In genomic region chr1:76501136-76501535, GRCh38 we compare ENCODE assay signal across 21 cellular contexts.
DNase-seq lines count a peak whose midpoint lies in the region; ATAC-seq and TF ChIP-seq lines count a peak whose summit lies in the region.
"Had no signal": no experiment of that assay in that cellular context is flagged by ENCODE, and none has a peak within 500 bp of the region (broad histone marks: within the 10 kb centered on the region; RNA-seq: fewer than 3 reads in every experiment).

No MANE protein-coding gene starts in this region.

- no TSS peak for BruUV-seq in A673 (replicated peaks; lab: Mats Ljungman, UMichigan)

- peak; percentile 5 for DNase-seq in A673 (ENCODE audit: low spot score)
- peak; percentile 2 for DNase-seq in HT1080 (ENCODE audit: low read depth)
- peak; percentile 2 for DNase-seq in astrocyte of the cerebellum (ENCODE audit: low read depth)
- no peak for DNase-seq in mesenteric fat pad (ENCODE audit: low spot score)
- no peak for DNase-seq in HEK293T (ENCODE audit: extremely low spot score)
- DNase-seq in activated T-cell treated with anti-CD3 and anti-CD28 coated beads for 4 hours, result no peak
- DNase-seq: activated naive CD4-positive, alpha-beta T cell treated with anti-CD3 and anti-CD28 coated beads, Interleukin-2, amount 10 ng/mL, durations not matched to agents 7 days and 5 days; CD4-positive, alpha-beta T cell; DMS53; gastrocnemius medialis; Karpas-422; left colon; NCI-H1048; NCI-H510A; nucleus accumbens; Right ventricle myocardium superior; spleen; stimulated activated CD4-positive, alpha-beta T cell treated with anti-CD3 and anti-CD28 coated beads, Interleukin-4, amount 100 ng/mL, for 4 hours had no signal

- H3K4me1 ChIP-seq in A673 (ENCODE audit: insufficient read depth, low read length, poor library complexity, severe bottlenecking), result peaks cover 26% of the 10 kb centered on the region
- H3K4me1 ChIP-seq in mesodermal cell (ENCODE audit: control insufficient read depth, insufficient read depth, low read length, poor library complexity, severe bottlenecking), result peaks cover 14% of the 10 kb centered on the region
- H3K4me1 ChIP-seq: gastrocnemius medialis had no signal

- H3K9me3 ChIP-seq in A673 (ENCODE audit: low read depth, low read length, poor library complexity, severe bottlenecking) (no peaks in the 10 kb centered on the region), mesodermal cell (ENCODE audit: control insufficient read depth, low read length) (no peaks in the 10 kb centered on the region)
- H3K9me3 ChIP-seq: gastrocnemius medialis, spleen had no signal

- CTCF ChIA-PET in A673 (lab: Charles Lee) (no interaction called here), HEK293T (lab: Yijun Ruan, JAX) (interaction anchor here (0.6 kb wide), 1 partner anchor 1173 kb away, joined by 3 read pairs; no protein-coding TSS in a partner anchor)

- no peak for ATAC-seq in HG02973 (IDR thresholded peaks at IDR 0.05; ENCODE audit: unreplicated experiment)
- ATAC-seq: gastrocnemius medialis, left colon had no signal

- POLR2A ChIA-PET in A673 (lab: Charles Lee; ENCODE audit: low non-redundant PET), result no interaction called here
- POLR2A ChIA-PET in HEK293T (lab: Yijun Ruan, JAX), result no interaction called here

- no peak for TF ChIP-seq CTCF in A673 (conservative IDR thresholded peaks at IDR 0.05; ENCODE audit: low read depth, low read length)
- no peak for TF ChIP-seq CTCF in astrocyte of the cerebellum (IDR thresholded peaks at IDR 0.05; ENCODE audit: low read depth, low read length, missing control alignments)

- H3K4me3 ChIP-seq in A673 (ENCODE audit: low read depth, low read length, poor library complexity, severe bottlenecking) (no peak overlapping the region), astrocyte of the cerebellum (ENCODE audit: low read depth, low read length) (no peak overlapping the region), mesodermal cell (ENCODE audit: extremely low read depth, insufficient read depth, low read length, poor library complexity, severe bottlenecking) (no peak overlapping the region)
- H3K4me3 ChIP-seq: cardiac muscle cell, gastrocnemius medialis, spleen had no signal

- intact Hi-C loops in A673 (cut with micrococcal nuclease; ENCODE audit: unreplicated experiment), result no loop called here

- no peak overlapping the region for H3K27ac ChIP-seq in A673 (ENCODE audit: low read depth, low read length, poor library complexity, severe bottlenecking)
- peak overlapping the region; percentile 91 for H3K27ac ChIP-seq in mesodermal cell (ENCODE audit: low read depth, low read length, severe bottlenecking)
- H3K27ac ChIP-seq: cardiac muscle cell, gastrocnemius medialis, spleen had no signal

- no CpG with 5 or more reads among the region's 2 CpGs for WGBS in mesodermal cell (ENCODE audit: insufficient coverage in 2 of 2), 2 experiments

- in situ Hi-C loops in astrocyte of the cerebellum (cut with HindIII; ENCODE audit: low sequenced_read_pairs), result no loop called here

- H3K36me3 ChIP-seq in A673 (ENCODE audit: insufficient read depth, low read length, poor library complexity, severe bottlenecking) (no peaks in the 10 kb centered on the region), mesodermal cell (ENCODE audit: control insufficient read depth, insufficient read depth, low read length) (no peaks in the 10 kb centered on the region)
- H3K36me3 ChIP-seq: cardiac muscle cell, gastrocnemius medialis, spleen had no signal

- no peaks in the 10 kb centered on the region for H3K27me3 ChIP-seq in A673 (replicated peaks; ENCODE audit: insufficient read depth, low read depth, low read length, poor library complexity)
- H3K27me3 ChIP-seq: cardiac muscle cell, gastrocnemius medialis, spleen had no signal

TF ChIP-seq in HEK293T, 16 proteins besides CTCF, POLR2A, EP300 and RAD21:
- TF ChIP-seq FOXM1 (IDR thresholded peaks at IDR 0.05; ENCODE audit: borderline replicate concordance) (no peak), BHLHE40 (IDR thresholded peaks at IDR 0.05; ENCODE audit: borderline replicate concordance) (no peak), FOXA1 (IDR thresholded peaks at IDR 0.05) (no peak), NFRKB (IDR thresholded peaks at IDR 0.05) (no peak), CTBP1 (IDR thresholded peaks at IDR 0.05; ENCODE audit: borderline replicate concordance) (no peak), FOXK2 (IDR thresholded peaks at IDR 0.05) (no peak), HDGF (IDR thresholded peaks at IDR 0.05; ENCODE audit: borderline replicate concordance) (no peak), ARNT (IDR thresholded peaks at IDR 0.05) (no peak), ZNF384 (IDR thresholded peaks at IDR 0.05) (no peak), TARDBP (IDR thresholded peaks at IDR 0.05) (no peak), ELF4 (IDR thresholded peaks at IDR 0.05) (no peak), SUZ12 (IDR thresholded peaks at IDR 0.05) (no peak)

Comparison
In these comparisons a context has a peak if more than half of its experiments do, and no peak if none do; other contexts are left out.
1. DNase-seq: peak in A673 (single experiment), HT1080 (single experiment) and astrocyte of the cerebellum (single experiment); none in mesenteric fat pad (single experiment), HEK293T (single experiment) and activated T-cell treated with anti-CD3 and anti-CD28 coated beads for 4 hours (single experiment).